16 cellular contexts compared by ENCODE assay signal in the genomic region with DNA sequence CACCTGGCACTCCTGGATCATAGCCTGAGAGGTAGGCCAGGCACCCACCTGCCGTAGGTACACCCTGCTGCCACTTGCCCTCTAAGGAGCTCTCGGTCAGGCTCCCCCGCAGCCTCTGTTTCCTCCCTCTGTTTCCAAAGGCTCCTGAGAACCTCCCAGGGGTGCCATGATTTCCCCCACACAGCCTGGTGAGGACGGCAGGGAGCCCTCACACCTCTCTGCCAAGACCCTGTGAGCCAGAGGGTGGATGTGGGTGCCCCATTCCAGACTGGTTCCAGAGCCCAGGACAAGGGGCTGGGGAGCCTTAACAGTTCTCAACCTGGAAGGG. TPM values are rescaled to one million over a fixed set of nuclear protein-coding genes. Genes with fewer than 3 reads are reported as not detected.
DNase-seq lines count a peak whose midpoint lies in the region; ATAC-seq and TF ChIP-seq lines count a peak whose summit lies in the region.
"Had no signal": no experiment of that assay in that cellular context is flagged by ENCODE, and none has a peak within 500 bp of the region (broad histone marks: within the 10 kb centered on the region; RNA-seq: fewer than 3 reads in every experiment).

No MANE protein-coding gene starts in this region.

- POLR2A ChIA-PET in CD4-positive, alpha-beta memory T cell (lab: Charles Lee; ENCODE audit: partially characterized antibody), result interaction anchor here (3.0 kb wide), 1 partner anchor 40 kb away, joined by 25 read pairs; a partner anchor contains a TSS
- POLR2A ChIA-PET in naive thymus-derived CD4-positive, alpha-beta T cell (lab: Charles Lee), result interaction anchor here (1.3 to 1.7 kb wide), 2 partner anchors 280 to 1092 kb away, joined by 3 to 5 read pairs; a partner anchor contains a TSS

- peaks cover 11 to 25% (median 19%) of the 10 kb centered on the region in 4 donors for H3K4me1 Mint-ChIP-seq in CD4-positive, alpha-beta memory T cell
- peaks cover 13% of the 10 kb centered on the region for H3K4me1 Mint-ChIP-seq in activated naive CD8-positive, alpha-beta T cell (ENCODE audit: low read depth)
- peaks cover 7 to 25% (median 18%) of the 10 kb centered on the region in 7 donors for H3K4me1 Mint-ChIP-seq in naive thymus-derived CD4-positive, alpha-beta T cell

- H3K27me3 Mint-ChIP-seq in CD4-positive, alpha-beta memory T cell, result peaks cover 1 to 6% of the 10 kb centered on the region in 2 donors
- H3K27me3 Mint-ChIP-seq in activated naive CD8-positive, alpha-beta T cell, result peaks cover 2% of the 10 kb centered on the region
- peaks cover 0 to 31% (median 4%) of the 10 kb centered on the region in 5 donors for H3K27me3 Mint-ChIP-seq in naive thymus-derived CD4-positive, alpha-beta T cell

- H3K27ac ChIP-seq in CD4-positive, alpha-beta memory T cell (ENCODE audit: low read depth, low read length), result no peak overlapping the region
- no peak overlapping the region for H3K27ac ChIP-seq in naive thymus-derived CD4-positive, alpha-beta T cell (ENCODE audit: low read depth, low read length)

- H3K4me1 ChIP-seq in CD4-positive, alpha-beta memory T cell (ENCODE audit: insufficient read depth, low read length), result peaks cover 15% of the 10 kb centered on the region
- peaks cover 10 to 13% of the 10 kb centered on the region in 2 donors for H3K4me1 ChIP-seq in naive thymus-derived CD4-positive, alpha-beta T cell (ENCODE audit: control insufficient read depth in 2 of 2, insufficient read depth in 2 of 2, low read length in 2 of 2)

- CTCF ChIA-PET in CD4-positive, alpha-beta memory T cell (lab: Charles Lee; ENCODE audit: partially characterized antibody), result interaction anchor here (0.8 to 1.6 kb wide), 3 partner anchors 17 to 243 kb away, joined by 3 read pairs; no protein-coding TSS in a partner anchor
- CTCF ChIA-PET in naive thymus-derived CD4-positive, alpha-beta T cell (lab: Charles Lee), result interaction anchor here (0.6 kb wide), 1 partner anchor 401 kb away, joined by 3 read pairs; no protein-coding TSS in a partner anchor

- H3K36me3 ChIP-seq in CD4-positive, alpha-beta memory T cell (ENCODE audit: insufficient read depth, low read length), result no peaks in the 10 kb centered on the region
- H3K36me3 ChIP-seq in naive thymus-derived CD4-positive, alpha-beta T cell (ENCODE audit: control insufficient read depth in 2 of 3, insufficient read depth in 3 of 3, low read length in 3 of 3), result peaks cover 0 to 4% (median 0%) of the 10 kb centered on the region in 3 experiments
- H3K36me3 ChIP-seq: MG63 had no signal

- peaks cover 0 to 3% (median 0%) of the 10 kb centered on the region in 8 donors for H3K9me3 Mint-ChIP-seq in CD4-positive, alpha-beta memory T cell
- H3K9me3 Mint-ChIP-seq in activated naive CD8-positive, alpha-beta T cell (ENCODE audit: low read depth), result no peaks in the 10 kb centered on the region
- no peaks in the 10 kb centered on the region for H3K9me3 Mint-ChIP-seq in naive thymus-derived CD4-positive, alpha-beta T cell
- H3K9me3 Mint-ChIP-seq: activated naive CD8-positive, alpha-beta T cell treated with anti-CD3 and anti-CD28 coated beads, Interleukin-2, amount 10 ng/mL, durations not matched to agents 7 days and 5 days had no signal

- H3K4me3 Mint-ChIP-seq in CD4-positive, alpha-beta memory T cell, result peak overlapping the region; percentile 75 to 99 (median 80)
- peak overlapping the region; percentile 79 for H3K4me3 Mint-ChIP-seq in activated naive CD8-positive, alpha-beta T cell
- H3K4me3 Mint-ChIP-seq in naive thymus-derived CD4-positive, alpha-beta T cell, result peak overlapping the region; percentile 72 to 100 (median 94)

- no peak for TF ChIP-seq POLR2A in erythroblast (IDR thresholded peaks at IDR 0.05; ENCODE audit: low read length)

- intact Hi-C loops in CD4-positive, alpha-beta memory T cell (cut with micrococcal nuclease), result no loop called here
- intact Hi-C loops in naive thymus-derived CD4-positive, alpha-beta T cell (cut with micrococcal nuclease), result no loop called here

- peak overlapping the region in 2 of 7 donors; percentile 44 to 60 for H3K27ac Mint-ChIP-seq in CD4-positive, alpha-beta memory T cell
- no peak overlapping the region for H3K27ac Mint-ChIP-seq in activated naive CD8-positive, alpha-beta T cell
- peak overlapping the region in 1 of 9 donors; percentile 57 for H3K27ac Mint-ChIP-seq in naive thymus-derived CD4-positive, alpha-beta T cell
- H3K27ac Mint-ChIP-seq: activated naive CD8-positive, alpha-beta T cell treated with anti-CD3 and anti-CD28 coated beads, Interleukin-2, amount 10 ng/mL, durations not matched to agents 7 days and 5 days had no signal

- H3K36me3 Mint-ChIP-seq in CD4-positive, alpha-beta memory T cell, result peaks cover 0 to 4% of the 10 kb centered on the region in 2 donors
- no peaks in the 10 kb centered on the region for H3K36me3 Mint-ChIP-seq in activated naive CD8-positive, alpha-beta T cell
- no peaks in the 10 kb centered on the region for H3K36me3 Mint-ChIP-seq in naive thymus-derived CD4-positive, alpha-beta T cell

- H3K9me3 ChIP-seq in CD4-positive, alpha-beta memory T cell (ENCODE audit: control insufficient read depth in 1 of 2, low read length in 2 of 2), result no peaks in the 10 kb centered on the region
- no peaks in the 10 kb centered on the region for H3K9me3 ChIP-seq in naive thymus-derived CD4-positive, alpha-beta T cell (ENCODE audit: control insufficient read depth in 2 of 3, low read length in 3 of 3)
- H3K9me3 ChIP-seq: MG63 had no signal

- no peak overlapping the region for H3K4me3 ChIP-seq in CD4-positive, alpha-beta memory T cell (ENCODE audit: low read length in 2 of 2)
- no peak overlapping the region for H3K4me3 ChIP-seq in naive thymus-derived CD4-positive, alpha-beta T cell (ENCODE audit: low read length)

- DNase-seq in NCI-H1105 treated with DMSO at 0.1 percent for 48 hours (lab: John Stamatoyannopoulos, UW) (peak; percentile 59), NCI-H1105 (lab: John Stamatoyannopoulos, UW) (no peak), NCI-H2227 (lab: John Stamatoyannopoulos, UW; ENCODE audit: unreplicated experiment) (no peak), erythroblast (lab: John Stamatoyannopoulos, UW) (no peak), NCI-H748 (lab: John Stamatoyannopoulos, UW; ENCODE audit: unreplicated experiment) (no peak)
- DNase-seq in CD4-positive, alpha-beta memory T cell, result no peak
- DNase-seq in naive thymus-derived CD4-positive, alpha-beta T cell, result no peak
- DNase-seq: 8988T; activated naive CD8-positive, alpha-beta T cell treated with anti-CD3 and anti-CD28 coated beads, Interleukin-2, amount 10 ng/mL, durations not matched to agents 7 days and 5 days; cerebellar nuclear complex; kidney glomerular epithelial cell; MG63; SHP77; stimulated activated CD4-positive, alpha-beta T cell treated with anti-CD3 and anti-CD28 coated beads, Interleukin-2, amount 100 ng/mL, for 48 hours; T1000 had no signal

- peaks cover 5% of the 10 kb centered on the region for H3K27me3 ChIP-seq in CD4-positive, alpha-beta memory T cell (ENCODE audit: insufficient read depth, low read length)
- H3K27me3 ChIP-seq in naive thymus-derived CD4-positive, alpha-beta T cell (ENCODE audit: control insufficient read depth in 2 of 2, insufficient read depth in 2 of 2, low read length in 2 of 2), result no peaks in the 10 kb centered on the region

- no peak for ATAC-seq in naive thymus-derived CD4-positive, alpha-beta T cell

RNA-seq across cellular contexts. Expression of a gene that starts 1.6 kb away (rescaled TPM):
- total RNA-seq in CD4-positive, alpha-beta memory T cell, result 1 to 10 TPM; 6.2 to 7.9 TPM
- 1 to 10 TPM in 1 of 2 donors, under 1 TPM in 1; 0.44 to 1.3 TPM for polyA plus RNA-seq in CD4-positive, alpha-beta memory T cell
- total RNA-seq in naive thymus-derived CD4-positive, alpha-beta T cell, result 1 to 10 TPM in 4 of 5 experiments, under 1 TPM in 1; 0.22 to 4.9 (median 3.1) TPM
- 1 to 10 TPM in 1 of 2 donors, under 1 TPM in 1; 0.99 to 5.8 TPM for polyA plus RNA-seq in naive thymus-derived CD4-positive, alpha-beta T cell

RNA-seq across cellular contexts. Expression of a gene that starts 38.9 kb away (rescaled TPM):
- total RNA-seq in CD4-positive, alpha-beta memory T cell, result 10 to 100 TPM; 37.1 to 41.3 TPM
- 10 to 100 TPM in 1 of 2 donors, 1 to 10 TPM in 1; 7.9 to 14.3 TPM for polyA plus RNA-seq in CD4-positive, alpha-beta memory T cell
- 100 to 1,000 TPM in 1 of 5 experiments, 10 to 100 TPM in 4; 33.8 to 120 (median 41.2) TPM for total RNA-seq in naive thymus-derived CD4-positive, alpha-beta T cell
- 10 to 100 TPM in 1 of 2 donors, 1 to 10 TPM in 1; 6.5 to 12.1 TPM for polyA plus RNA-seq in naive thymus-derived CD4-positive, alpha-beta T cell
